27 cellular contexts compared by ENCODE assay signal in the genomic region with DNA sequence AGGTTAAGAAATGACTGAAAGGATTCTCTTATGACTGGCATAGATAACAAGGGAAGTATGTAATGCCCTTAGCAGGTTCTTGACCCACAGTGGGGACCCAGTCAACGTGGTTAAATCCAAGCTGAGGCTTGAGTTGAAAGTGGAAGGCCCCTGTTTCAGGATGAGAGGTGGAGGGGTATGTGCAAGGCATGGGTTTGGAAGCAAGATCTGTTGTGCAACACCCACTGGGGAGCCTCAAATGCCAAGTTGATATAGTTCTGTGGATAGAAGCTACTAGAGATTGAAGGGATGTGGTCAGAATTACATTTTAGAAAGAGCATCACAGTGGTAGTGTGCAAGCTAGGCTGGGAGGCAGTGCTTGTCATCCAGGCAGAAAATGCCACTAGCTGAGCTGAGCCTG. TPM values are rescaled to one million over a fixed set of nuclear protein-coding genes. Genes with fewer than 3 reads are reported as not detected.
DNase-seq lines count a peak whose midpoint lies in the region; ATAC-seq, FAIRE-seq and TF ChIP-seq lines count a peak whose summit lies in the region.
"Had no signal": no experiment of that assay in that cellular context is flagged by ENCODE, and none has a peak within 500 bp of the region (broad histone marks: within the 10 kb centered on the region; RNA-seq: fewer than 3 reads in every experiment).

No MANE protein-coding gene starts in this region.

- WGBS in K562 (ENCODE audit: insufficient coverage, low coverage, missing lambda C conversion rate) = 31% methylated on average over 1 of the region's 1 CpG

- H2AFZ ChIP-seq in K562 (ENCODE audit: low read depth, low read length) = no peak overlapping the region

- H3K27ac ChIP-seq in K562 (ENCODE audit: extremely low read depth, low read depth, low read length) (no peak overlapping the region), left lung (no peak overlapping the region)
- H3K27ac ChIP-seq: cardiac muscle cell, heart right ventricle, KMS-11, prostate gland, SK-N-MC, upper lobe of left lung had no signal

- no peak for TF ChIP-seq RAD21 in K562 (CRISPR knock-in tag; conservative IDR thresholded peaks at IDR 0.05 in 1 of 2, IDR thresholded peaks at IDR 0.05 in 1 of 2)

- H3K4me3 Mint-ChIP-seq in activated CD4-positive, alpha-beta T cell treated with anti-CD3 and anti-CD28 coated beads for 36 hours = no peak overlapping the region
- no peak overlapping the region for H3K4me3 Mint-ChIP-seq in T-helper 1 cell treated with Interleukin-12 subunit alpha and Interleukin-12 subunit beta and Interleukin-4 antibody, amounts not matched to agents 30 μg/mL and 1 μg/mL, for 36 hours
- H3K4me3 Mint-ChIP-seq: mesothelial cell of epicardium, neural crest cell had no signal

- peaks cover 26% of the 10 kb centered on the region for H3K4me1 Mint-ChIP-seq in activated CD4-positive, alpha-beta T cell treated with anti-CD3 and anti-CD28 coated beads for 36 hours
- peaks cover 19% of the 10 kb centered on the region for H3K4me1 Mint-ChIP-seq in T-helper 1 cell treated with Interleukin-12 subunit alpha and Interleukin-12 subunit beta and Interleukin-4 antibody, amounts not matched to agents 30 μg/mL and 1 μg/mL, for 36 hours (ENCODE audit: low read depth)

- ATAC-seq in activated CD4-positive, alpha-beta T cell treated with anti-CD3 and anti-CD28 coated beads for 36 hours = peak; percentile 61
- ATAC-seq in K562 (no peak), left lung (no peak)
- ATAC-seq: heart right ventricle, left lobe of liver had no signal

- H3K9me1 ChIP-seq in K562 (ENCODE audit: control insufficient read depth, insufficient read depth, low read length) = no peaks in the 10 kb centered on the region

- no peak for TF ChIP-seq EP300 in K562 (IDR thresholded peaks at IDR 0.05; ENCODE audit: low read length)

- no peak overlapping the region for H3K9ac ChIP-seq in K562 (ENCODE audit: insufficient read depth in 1 of 2, low read depth in 2 of 2, low read length in 2 of 2)
- H3K9ac ChIP-seq: KMS-11 had no signal

- CTCF ChIA-PET in activated CD4-positive, alpha-beta T cell treated with anti-CD3 and anti-CD28 coated beads for 36 hours (lab: Charles Lee) = interaction anchor here (0.8 to 0.9 kb wide), 2 partner anchors 27 to 145 kb away, joined by 3 read pairs; no protein-coding TSS in a partner anchor
- CTCF ChIA-PET in K562 (lab: Yijun Ruan, JAX; ENCODE audit: low intra/inter-chr PET ratio) = no interaction called here

- H3K27me3 Mint-ChIP-seq in activated CD4-positive, alpha-beta T cell treated with anti-CD3 and anti-CD28 coated beads for 36 hours = no peaks in the 10 kb centered on the region
- no peaks in the 10 kb centered on the region for H3K27me3 Mint-ChIP-seq in T-helper 1 cell treated with Interleukin-12 subunit alpha and Interleukin-12 subunit beta and Interleukin-4 antibody, amounts not matched to agents 30 μg/mL and 1 μg/mL, for 36 hours (ENCODE audit: low read depth)

- H4K20me1 ChIP-seq in K562 (replicated peaks; ENCODE audit: control insufficient read depth, insufficient read depth, low read length) = 0 out of 2 replicates have a peak, but pooled peaks cover 3% of the 10 kb centered on the region

- no peak overlapping the region for H3K4me2 ChIP-seq in K562 (ENCODE audit: insufficient read depth, low read length)
- H3K4me2 ChIP-seq: KMS-11 had no signal

- TF ChIP-seq POLR2A in K562 (conservative IDR thresholded peaks at IDR 0.05) = no peak

- FAIRE-seq in K562 (lab: Jason Lieb, UNC) = no peak
- FAIRE-seq: endothelial cell of umbilical vein, H54 had no signal

- intact Hi-C loops in activated CD4-positive, alpha-beta T cell treated with anti-CD3 and anti-CD28 coated beads for 36 hours (cut with DNase I, micrococcal nuclease) = loop anchor here (5.0 kb wide), 2 partner anchors 52 to 197 kb away; a partner anchor contains a TSS
- intact Hi-C loops in K562 (cut with micrococcal nuclease) (loop anchor here (10.0 kb wide), 1 partner anchor 180 kb away; no protein-coding TSS in a partner anchor), left lung (cut with DNase I) (no loop called here)

- POLR2A ChIA-PET in activated CD4-positive, alpha-beta T cell treated with anti-CD3 and anti-CD28 coated beads for 36 hours (lab: Charles Lee) = interaction anchor here (0.5 kb wide), 1 partner anchor 10 kb away, joined by 7 read pairs; no protein-coding TSS in a partner anchor
- POLR2A ChIA-PET in K562 (lab: Yijun Ruan, JAX) = no interaction called here

- peaks cover 9 to 20% of the 10 kb centered on the region in 2 experiments for H3K4me1 ChIP-seq in K562 (replicated peaks in 1 of 2; ENCODE audit: control insufficient read depth in 2 of 2, insufficient read depth in 2 of 2, low read length in 2 of 2)
- peaks cover 0 to 16% of the 10 kb centered on the region in 2 donors for H3K4me1 ChIP-seq in left lung
- H3K4me1 ChIP-seq: prostate gland had no signal

- no peaks in the 10 kb centered on the region for H3K9me3 ChIP-seq in K562 (replicated peaks; ENCODE audit: control insufficient read depth, insufficient read depth, low read depth, low read length)
- no peaks in the 10 kb centered on the region for H3K9me3 ChIP-seq in left lung
- H3K9me3 ChIP-seq: heart right ventricle, prostate gland, upper lobe of left lung had no signal

- in situ Hi-C loops in K562 (cut with MboI) = no loop called here

- peak; percentile 48 for DNase-seq in activated CD4-positive, alpha-beta T cell treated with anti-CD3 and anti-CD28 coated beads for 36 hours
- no peak for DNase-seq in activated CD4-positive, alpha-beta T cell treated with anti-CD3 and anti-CD28 coated beads for 1 hour
- DNase-seq in AML-193 (lab: John Stamatoyannopoulos, UW) (peak; percentile 12 to 45), K562 (ENCODE audit: extremely low read depth in 1 of 4, low spot score in 3 of 4) (no peak), NCI-H1105 treated with DMSO at 0.1 percent for 48 hours (lab: John Stamatoyannopoulos, UW) (no peak), left lung (no peak), NCI-H446 (lab: John Stamatoyannopoulos, UW) (no peak)
- DNase-seq: 8988T; amygdala; dermis blood vessel endothelial cell; heart right ventricle; NCI-H1417; NCI-H2107; NCI-H524; stimulated activated CD4-positive, alpha-beta T cell treated with anti-CD3 and anti-CD28 coated beads, Interleukin-2, amount 100 ng/mL, for 24 hours; T-helper 9 cell; upper lobe of left lung had no signal

- H3K27me3 ChIP-seq in K562 (ENCODE audit: control insufficient read depth in 2 of 2, insufficient read depth in 2 of 2, low read length in 2 of 2) (no peaks in the 10 kb centered on the region), left lung (no peaks in the 10 kb centered on the region)
- H3K27me3 ChIP-seq: cardiac muscle cell, heart right ventricle, upper lobe of left lung had no signal

- H3K36me3 ChIP-seq in K562 (ENCODE audit: control insufficient read depth, insufficient read depth, low read length) (peaks cover 64% of the 10 kb centered on the region), left lung (peaks cover 0 to 37% of the 10 kb centered on the region in 2 donors)
- H3K36me3 ChIP-seq: prostate gland had no signal

- peaks cover 20% of the 10 kb centered on the region for H3K79me2 ChIP-seq in K562 (ENCODE audit: control insufficient read depth, insufficient read depth, low read length)

- no peak overlapping the region for H3K4me3 ChIP-seq in K562
- no peak overlapping the region for H3K4me3 ChIP-seq in left lung
- H3K4me3 ChIP-seq: cardiac muscle cell, heart right ventricle, prostate gland, SK-N-MC, upper lobe of left lung had no signal

- H3K9me3 Mint-ChIP-seq in activated CD4-positive, alpha-beta T cell treated with anti-CD3 and anti-CD28 coated beads for 36 hours (ENCODE audit: low read depth) = no peaks in the 10 kb centered on the region
- H3K9me3 Mint-ChIP-seq in T-helper 1 cell treated with Interleukin-12 subunit alpha and Interleukin-12 subunit beta and Interleukin-4 antibody, amounts not matched to agents 30 μg/mL and 1 μg/mL, for 36 hours = no peaks in the 10 kb centered on the region
- H3K9me3 Mint-ChIP-seq: mesothelial cell of epicardium, neural crest cell had no signal

- no TSS peak for BruUV-seq in K562 (replicated peaks; lab: Mats Ljungman, UMichigan)

- TF ChIP-seq CTCF in K562 (IDR thresholded peaks at IDR 0.05 in 2 of 3, conservative IDR thresholded peaks at IDR 0.05 in 1 of 3; ENCODE audit: insufficient read depth in 2 of 3, low read depth in 1 of 3, low read length in 3 of 3) (no peak), left lung (IDR thresholded peaks at IDR 0.05) (no peak)

- H3K36me3 Mint-ChIP-seq in activated CD4-positive, alpha-beta T cell treated with anti-CD3 and anti-CD28 coated beads for 36 hours (ENCODE audit: low read depth) = peaks cover 46% of the 10 kb centered on the region
- H3K36me3 Mint-ChIP-seq in T-helper 1 cell treated with Interleukin-12 subunit alpha and Interleukin-12 subunit beta and Interleukin-4 antibody, amounts not matched to agents 30 μg/mL and 1 μg/mL, for 36 hours (ENCODE audit: low read depth) = peaks cover 19% of the 10 kb centered on the region

- peak overlapping the region; percentile 17 for H3K27ac Mint-ChIP-seq in activated CD4-positive, alpha-beta T cell treated with anti-CD3 and anti-CD28 coated beads for 36 hours
- H3K27ac Mint-ChIP-seq in T-helper 1 cell treated with Interleukin-12 subunit alpha and Interleukin-12 subunit beta and Interleukin-4 antibody, amounts not matched to agents 30 μg/mL and 1 μg/mL, for 36 hours = peak overlapping the region; percentile 71
- H3K27ac Mint-ChIP-seq: mesothelial cell of epicardium had no signal

RNA-seq across cellular contexts. Expression of a gene that starts 5.1 kb away (rescaled TPM):
- 10 to 100 TPM; 61.7 to 71.3 TPM for total RNA-seq in activated CD4-positive, alpha-beta T cell treated with anti-CD3 and anti-CD28 coated beads for 36 hours
- total RNA-seq in K562 (2011; cell fraction: chromatin; rRNA removed; ENCODE audit: low replicate concordance) = 609 and 822 TPM in 2 replicates
- total RNA-seq in K562 (2011; cell fraction: nucleolus; rRNA removed) = 341 and 348 TPM in 2 replicates
- total RNA-seq in K562 (2011; cell fraction: nucleoplasm; rRNA removed) = 412 and 472 TPM in 2 replicates
- 15.8 and 22.2 TPM in 2 replicates for total RNA-seq in K562 (2014; rRNA removed)
- total RNA-seq in K562 (2014; rRNA removed; fragmentation: Illumina TruSeq; extraction: Trizol) = 12.6 and 13.8 TPM in 2 replicates
- total RNA-seq in K562 (2015; rRNA removed; fragmentation: Illumina TruSeq; extraction: Trizol) = 12.2 and 12.9 TPM in 2 replicates
- 38.8 and 48.2 TPM in 2 replicates for total RNA-seq in K562 (2021)
- polyA plus RNA-seq in K562 (2011; rRNA removed) = 64.2 and 78.4 TPM in 2 replicates
- 39.8 and 42.7 TPM in 2 replicates for polyA plus RNA-seq in K562 (2011; cell fraction: cytosol; rRNA removed)
- polyA plus RNA-seq in K562 (2011; cell fraction: nucleus; rRNA removed) = 277 and 391 TPM in 2 replicates
- 39.2 and 228 TPM in 2 replicates for polyA plus RNA-seq in K562 (2012)
- 43.8 and 48.8 TPM in 2 replicates for polyA plus RNA-seq in K562 (2014; fragmentation: Illumina TruSeq; extraction: Trizol)
- polyA plus RNA-seq in K562 (2014; fragmentation: Nextera tagmentation; extraction: Ambion mirVana) = 1 to 10 TPM; 6.0 to 7.2 TPM
- 89.7 and 90.3 TPM in 2 replicates for polyA plus RNA-seq in K562 (2014; rRNA removed)
- polyA minus RNA-seq in K562 (2011; rRNA and poly(A)+ RNA removed) = 19.6 and 23.4 TPM in 2 replicates
- polyA minus RNA-seq in K562 (2011; cell fraction: cytosol; rRNA and poly(A)+ RNA removed) = 7.3 and 13.4 TPM in 2 replicates
- 52.9 and 54.2 TPM in 2 replicates for polyA minus RNA-seq in K562 (2011; cell fraction: nucleus; rRNA and poly(A)+ RNA removed)
- total RNA-seq in left lung = 10 to 100 TPM; 41.2 to 41.3 TPM

RNA-seq across cellular contexts. Expression of a gene that starts 29.4 kb away (rescaled TPM):
- 100 to 1,000 TPM; 273 to 326 TPM for total RNA-seq in activated CD4-positive, alpha-beta T cell treated with anti-CD3 and anti-CD28 coated beads for 36 hours
- 25.3 and 55.8 TPM in 2 replicates for total RNA-seq in K562 (2011; cell fraction: chromatin; rRNA removed; ENCODE audit: low replicate concordance)
- 18.7 and 19.3 TPM in 2 replicates for total RNA-seq in K562 (2011; cell fraction: nucleolus; rRNA removed)
- total RNA-seq in K562 (2011; cell fraction: nucleoplasm; rRNA removed) = 38.6 and 71.2 TPM in 2 replicates
- total RNA-seq in K562 (2014; rRNA removed) (60.6 and 70.0 TPM in 2 replicates), K562 (2014; rRNA removed; fragmentation: Illumina TruSeq; extraction: Trizol) (96.1 and 109 TPM in 2 replicates), K562 (2015; rRNA removed; fragmentation: Illumina TruSeq; extraction: Trizol) (83.8 and 90.4 TPM in 2 replicates), K562 (2021) (178 and 180 TPM in 2 replicates), left lung (100 to 1,000 TPM; 188 to 228 TPM)
- polyA plus RNA-seq in K562 (2011; rRNA removed) (67.3 and 93.0 TPM in 2 replicates), K562 (2014; fragmentation: Illumina TruSeq; extraction: Trizol) (166 and 185 TPM in 2 replicates), K562 (2014; fragmentation: Nextera tagmentation; extraction: Ambion mirVana) (100 to 1,000 TPM; 106 to 124 TPM), K562 (2014; rRNA removed) (78.1 and 78.3 TPM in 2 replicates)
- 28.7 and 49.4 TPM in 2 replicates for polyA plus RNA-seq in K562 (2011; cell fraction: cytosol; rRNA removed)
- polyA plus RNA-seq in K562 (2011; cell fraction: nucleus; rRNA removed) = 22.9 and 33.5 TPM in 2 replicates
- 138 and 141 TPM in 2 replicates for polyA plus RNA-seq in K562 (2012)
- polyA minus RNA-seq in K562 (2011; rRNA and poly(A)+ RNA removed) = 67.1 and 73.1 TPM in 2 replicates
- 41.1 and 51.6 TPM in 2 replicates for polyA minus RNA-seq in K562 (2011; cell fraction: cytosol; rRNA and poly(A)+ RNA removed)
- polyA minus RNA-seq in K562 (2011; cell fraction: nucleus; rRNA and poly(A)+ RNA removed) = 14.5 and 26.2 TPM in 2 replicates

RNA-seq across cellular contexts. Expression of a gene that starts 45.3 kb away (rescaled TPM):
- 10 to 100 TPM; 56.5 to 61.2 TPM for total RNA-seq in activated CD4-positive, alpha-beta T cell treated with anti-CD3 and anti-CD28 coated beads for 36 hours
- 7.3 and 11.7 TPM in 2 replicates for total RNA-seq in K562 (2011; cell fraction: chromatin; rRNA removed; ENCODE audit: low replicate concordance)
- total RNA-seq in K562 (2011; cell fraction: nucleolus; rRNA removed) = 10.5 and 10.8 TPM in 2 replicates
- 13.0 and 16.9 TPM in 2 replicates for total RNA-seq in K562 (2011; cell fraction: nucleoplasm; rRNA removed)
- 41.7 and 49.7 TPM in 2 replicates for total RNA-seq in K562 (2014; rRNA removed)
- total RNA-seq in K562 (2014; rRNA removed; fragmentation: Illumina TruSeq; extraction: Trizol) = 30.9 and 31.7 TPM in 2 replicates
- 30.3 and 31.4 TPM in 2 replicates for total RNA-seq in K562 (2015; rRNA removed; fragmentation: Illumina TruSeq; extraction: Trizol)
- total RNA-seq in K562 (2021) = 41.3 and 43.4 TPM in 2 replicates
- polyA plus RNA-seq in K562 (2011; rRNA removed) = 49.1 and 56.0 TPM in 2 replicates
- 50.8 and 67.9 TPM in 2 replicates for polyA plus RNA-seq in K562 (2011; cell fraction: cytosol; rRNA removed)
- 34.3 and 45.6 TPM in 2 replicates for polyA plus RNA-seq in K562 (2011; cell fraction: nucleus; rRNA removed)
- polyA plus RNA-seq in K562 (2012) = 34.8 and 51.5 TPM in 2 replicates
- polyA plus RNA-seq in K562 (2014; fragmentation: Illumina TruSeq; extraction: Trizol) = 62.6 and 69.4 TPM in 2 replicates
- polyA plus RNA-seq in K562 (2014; fragmentation: Nextera tagmentation; extraction: Ambion mirVana) = 10 to 100 TPM; 18.1 to 32.6 TPM
- polyA plus RNA-seq in K562 (2014; rRNA removed) = 44.8 and 50.6 TPM in 2 replicates
- polyA minus RNA-seq in K562 (2011; rRNA and poly(A)+ RNA removed) = 24.5 and 32.5 TPM in 2 replicates
- polyA minus RNA-seq in K562 (2011; cell fraction: cytosol; rRNA and poly(A)+ RNA removed) = 15.4 and 19.2 TPM in 2 replicates
- 7.7 and 9.7 TPM in 2 replicates for polyA minus RNA-seq in K562 (2011; cell fraction: nucleus; rRNA and poly(A)+ RNA removed)
- 10 to 100 TPM; 18.1 to 18.6 TPM for total RNA-seq in left lung

RNA-seq across cellular contexts. Expression of a gene that starts 51.4 kb away (rescaled TPM):
- 100 to 1,000 TPM; 156 to 164 TPM for total RNA-seq in activated CD4-positive, alpha-beta T cell treated with anti-CD3 and anti-CD28 coated beads for 36 hours
- total RNA-seq in K562 (2011; cell fraction: chromatin; rRNA removed; ENCODE audit: low replicate concordance) = 54.9 and 167 TPM in 2 replicates
- 25.5 and 35.5 TPM in 2 replicates for total RNA-seq in K562 (2011; cell fraction: nucleolus; rRNA removed)
- 67.2 and 90.2 TPM in 2 replicates for total RNA-seq in K562 (2011; cell fraction: nucleoplasm; rRNA removed)
- total RNA-seq in K562 (2014; rRNA removed) (17.1 and 19.8 TPM in 2 replicates), K562 (2014; rRNA removed; fragmentation: Illumina TruSeq; extraction: Trizol) (30.6 and 33.8 TPM in 2 replicates), K562 (2015; rRNA removed; fragmentation: Illumina TruSeq; extraction: Trizol) (27.6 and 30.4 TPM in 2 replicates), K562 (2021) (27.4 and 27.5 TPM in 2 replicates), left lung (10 to 100 TPM; 33.6 to 63.7 TPM)
- polyA plus RNA-seq in K562 (2011; rRNA removed) (22.7 and 29.7 TPM in 2 replicates), K562 (2014; fragmentation: Illumina TruSeq; extraction: Trizol) (20.3 and 22.2 TPM in 2 replicates), K562 (2014; fragmentation: Nextera tagmentation; extraction: Ambion mirVana) (10 to 100 TPM; 11.9 to 12.0 TPM), K562 (2014; rRNA removed) (16.7 and 19.0 TPM in 2 replicates)
- polyA plus RNA-seq in K562 (2011; cell fraction: cytosol; rRNA removed) = 7.7 and 11.9 TPM in 2 replicates
- 23.9 and 27.6 TPM in 2 replicates for polyA plus RNA-seq in K562 (2011; cell fraction: nucleus; rRNA removed)
- 12.6 and 13.5 TPM in 2 replicates for polyA plus RNA-seq in K562 (2012)
- polyA minus RNA-seq in K562 (2011; rRNA and poly(A)+ RNA removed) = 47.4 and 53.4 TPM in 2 replicates
- 10.5 and 13.9 TPM in 2 replicates for polyA minus RNA-seq in K562 (2011; cell fraction: cytosol; rRNA and poly(A)+ RNA removed)
- polyA minus RNA-seq in K562 (2011; cell fraction: nucleus; rRNA and poly(A)+ RNA removed) = 34.6 and 48.3 TPM in 2 replicates

Comparison
In these comparisons a context has a peak if more than half of its experiments do, and no peak if none do; other contexts are left out.
1. DNase-seq: peak in activated CD4-positive, alpha-beta T cell treated with anti-CD3 and anti-CD28 coated beads for 36 hours (single experiment) and AML-193 (2 of 2); none in activated CD4-positive, alpha-beta T cell treated with anti-CD3 and anti-CD28 coated beads for 1 hour (single experiment), K562 (0 of 4), NCI-H1105 treated with DMSO at 0.1 percent for 48 hours (single experiment), left lung (0 of 2) and NCI-H446 (0 of 2).
2. intact Hi-C loops: an anchor here in activated CD4-positive, alpha-beta T cell treated with anti-CD3 and anti-CD28 coated beads for 36 hours (5.0 kb wide) and K562 (10.0 kb wide); none called in left lung.